ENCODE assay signal across 29 cellular contexts in the genomic region with DNA sequence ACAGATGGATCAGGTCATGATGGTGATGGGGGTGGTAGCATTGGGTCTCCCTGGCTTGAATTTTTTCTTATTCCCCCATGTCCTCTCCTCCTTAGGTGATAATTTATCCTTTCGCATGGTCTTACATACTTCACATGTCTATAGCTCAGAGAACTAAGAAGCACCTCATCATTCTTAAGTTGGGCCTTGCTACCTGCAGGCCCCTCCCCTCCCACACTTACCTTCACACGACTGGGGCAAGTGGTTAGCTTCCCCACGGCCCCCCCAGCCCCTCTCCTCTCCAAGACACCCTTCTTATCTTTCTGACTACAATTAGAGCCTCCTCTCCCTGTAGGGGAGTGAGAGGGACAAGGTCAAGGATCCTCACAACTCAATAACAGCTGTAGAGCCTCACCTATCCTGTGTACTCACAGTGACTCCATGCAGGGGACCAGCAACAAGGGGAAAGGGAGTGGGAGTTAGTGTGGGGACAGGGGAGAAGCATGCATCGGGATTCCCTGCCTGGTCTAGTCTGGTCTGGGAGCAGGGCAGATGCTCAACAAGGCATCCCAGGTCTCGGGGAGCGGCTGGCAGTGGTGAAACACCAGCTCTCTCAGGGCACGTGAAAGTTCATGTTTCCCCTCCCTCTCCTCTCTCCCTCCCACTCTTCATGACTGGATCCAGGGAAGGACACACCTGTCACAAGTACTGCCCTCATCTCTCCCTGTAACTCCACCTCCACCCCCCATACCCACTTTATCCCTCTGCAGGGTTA.
"Had no signal": no experiment of that assay in that cellular context is flagged by ENCODE, and none has a peak within 500 bp of the region (broad histone marks: within the 10 kb centered on the region; RNA-seq: fewer than 3 reads in every experiment).

No MANE protein-coding gene starts in this region.

- H3K36me3 ChIP-seq: breast epithelium, esophagus muscularis mucosa, heart right ventricle, left ventricle myocardium inferior, neural progenitor cell, prostate gland, suprapubic skin, tibial nerve had no signal

- H3K9me3 Mint-ChIP-seq: activated CD4-positive, alpha-beta memory T cell treated with anti-CD3 and anti-CD28 coated beads for 36 hours; activated naive CD4-positive, alpha-beta T cell treated with anti-CD3 and anti-CD28 coated beads, Interleukin-2, amount 50 U/mL, for 24 hours; activated naive CD8-positive, alpha-beta T cell treated with anti-CD3 and anti-CD28 coated beads, Interleukin-2, amount 50 U/mL, for 24 hours; activated T-cell treated with anti-CD3 and anti-CD28 coated beads, Interleukin-2, amount 50 U/mL, for 24 hours; naive B cell; neural progenitor cell; stimulated activated naive CD8-positive, alpha-beta T cell treated with anti-CD3 and anti-CD28 coated beads, Interleukin-15, Interleukin-2, amounts not matched to agents 100 ng/mL and 50 ng/mL, for 24 hours; T-helper 1 cell treated with Interleukin-12 subunit alpha and Interleukin-12 subunit beta and Interleukin-4 antibody, amounts not matched to agents 30 μg/mL and 1 μg/mL, for 36 hours had no signal

- H2AFZ ChIP-seq: neural progenitor cell had no signal

- H3K4me3 ChIP-seq: esophagus muscularis mucosa, heart right ventricle, left ventricle myocardium inferior, lung, neural progenitor cell, prostate gland, skin epidermis, suprapubic skin, tibial nerve had no signal

- DNase-seq: activated CD4-positive, alpha-beta memory T cell treated with anti-CD3 and anti-CD28 coated beads for 36 hours; activated CD4-positive, alpha-beta T cell treated with anti-CD3 and anti-CD28 coated beads for 48 hours; activated CD8-positive, alpha-beta memory T cell treated with anti-CD3 and anti-CD28 coated beads, Interleukin-2, amount 50 U/mL, for 48 hours; activated gamma-delta T cell treated with Interleukin-2 at 50 U/mL for 16 hours; activated naive CD8-positive, alpha-beta T cell treated with anti-CD3 and anti-CD28 coated beads, Interleukin-2, amount 50 U/mL, for 24 hours; activated T-cell treated with anti-CD3 and anti-CD28 coated beads, Interleukin-2, amount 50 U/mL, for 24 hours; central memory CD4-positive, alpha-beta T cell; dermis blood vessel endothelial cell; effector CD4-positive, alpha-beta T cell; foreskin melanocyte; heart right ventricle; left ventricle myocardium inferior; naive B cell; retina; stimulated activated CD4-positive, alpha-beta T cell treated with anti-CD3 and anti-CD28 coated beads, Interleukin-12 subunit alpha, Interleukin-12 subunit beta, amount 100 ng/mL, for 4 hours; stimulated activated CD4-positive, alpha-beta T cell treated with anti-CD3 and anti-CD28 coated beads, Interleukin-4, amount 100 ng/mL, for 1 hour; T-helper 9 cell had no signal

- H3K27ac Mint-ChIP-seq: activated CD4-positive, alpha-beta memory T cell treated with anti-CD3 and anti-CD28 coated beads for 36 hours; activated naive CD4-positive, alpha-beta T cell treated with anti-CD3 and anti-CD28 coated beads, Interleukin-2, amount 50 U/mL, for 24 hours; activated naive CD8-positive, alpha-beta T cell treated with anti-CD3 and anti-CD28 coated beads, Interleukin-2, amount 50 U/mL, for 24 hours; activated T-cell treated with anti-CD3 and anti-CD28 coated beads, Interleukin-2, amount 50 U/mL, for 24 hours; naive B cell; neural progenitor cell; stimulated activated naive CD8-positive, alpha-beta T cell treated with anti-CD3 and anti-CD28 coated beads, Interleukin-15, Interleukin-2, amounts not matched to agents 100 ng/mL and 50 ng/mL, for 24 hours; T-helper 1 cell treated with Interleukin-12 subunit alpha and Interleukin-12 subunit beta and Interleukin-4 antibody, amounts not matched to agents 30 μg/mL and 1 μg/mL, for 36 hours had no signal

- H3K9ac ChIP-seq: neural progenitor cell had no signal

- H3K4me3 Mint-ChIP-seq: activated CD4-positive, alpha-beta memory T cell treated with anti-CD3 and anti-CD28 coated beads for 36 hours; activated naive CD4-positive, alpha-beta T cell treated with anti-CD3 and anti-CD28 coated beads, Interleukin-2, amount 50 U/mL, for 24 hours; activated naive CD8-positive, alpha-beta T cell treated with anti-CD3 and anti-CD28 coated beads, Interleukin-2, amount 50 U/mL, for 24 hours; activated T-cell treated with anti-CD3 and anti-CD28 coated beads, Interleukin-2, amount 50 U/mL, for 24 hours; naive B cell; neural progenitor cell; stimulated activated naive CD8-positive, alpha-beta T cell treated with anti-CD3 and anti-CD28 coated beads, Interleukin-15, Interleukin-2, amounts not matched to agents 100 ng/mL and 50 ng/mL, for 24 hours; T-helper 1 cell treated with Interleukin-12 subunit alpha and Interleukin-12 subunit beta and Interleukin-4 antibody, amounts not matched to agents 30 μg/mL and 1 μg/mL, for 36 hours had no signal

- H3K4me2 ChIP-seq: neural progenitor cell had no signal

- H3K4me1 ChIP-seq: breast epithelium, prostate gland had no signal

- H3K27ac ChIP-seq: heart right ventricle, left ventricle myocardium inferior, neural progenitor cell, prostate gland, suprapubic skin, VCaP had no signal

- H3K4me1 Mint-ChIP-seq: activated naive CD4-positive, alpha-beta T cell treated with anti-CD3 and anti-CD28 coated beads, Interleukin-2, amount 50 U/mL, for 24 hours; activated naive CD8-positive, alpha-beta T cell treated with anti-CD3 and anti-CD28 coated beads, Interleukin-2, amount 50 U/mL, for 24 hours; naive B cell had no signal

- H3K36me3 Mint-ChIP-seq: activated CD4-positive, alpha-beta memory T cell treated with anti-CD3 and anti-CD28 coated beads for 36 hours; activated naive CD4-positive, alpha-beta T cell treated with anti-CD3 and anti-CD28 coated beads, Interleukin-2, amount 50 U/mL, for 24 hours; naive B cell; neural progenitor cell had no signal

- H3K27me3 ChIP-seq: breast epithelium, esophagus muscularis mucosa, suprapubic skin, tibial nerve had no signal

- H3K9me3 ChIP-seq: breast epithelium, esophagus muscularis mucosa, heart right ventricle, left ventricle myocardium inferior, prostate gland, suprapubic skin, tibial nerve had no signal
